8 cellular contexts compared by ENCODE assay signal in genomic region chr14:105700137-105700536, GRCh38.
DNase-seq lines count a peak whose midpoint lies in the region; ATAC-seq, FAIRE-seq and TF ChIP-seq lines count a peak whose summit lies in the region.
"Not testable (repeated sequence)": the region's sequence is repeated elsewhere in the genome, so short reads cannot be mapped to it uniquely, and the experiment has no call there.

No MANE protein-coding gene starts in this region.

- intact Hi-C loops in OCI-LY7 (cut with micrococcal nuclease; ENCODE audit: unreplicated experiment) (loop anchor here (5.0 kb wide), 1 partner anchor 117 kb away; no protein-coding TSS in a partner anchor), GM12878 (cut with micrococcal nuclease; ENCODE audit: unreplicated experiment) (loop anchor here (5.0 to 10.0 kb wide), 2 partner anchors 162 to 575 kb away; no protein-coding TSS in a partner anchor), posterior vena cava (cut with DNase I) (loop anchor here in 1 of 2 donors (2.0 kb wide), 1 partner anchor 117 kb away; no protein-coding TSS in a partner anchor), upper lobe of right lung (cut with DNase I) (loop anchor here (10.0 kb wide), 1 partner anchor 115 kb away; no protein-coding TSS in a partner anchor)
- intact Hi-C loops in activated CD4-positive, alpha-beta memory T cell treated with anti-CD3 and anti-CD28 coated beads for 36 hours (cut with micrococcal nuclease): not testable (repeated sequence)

- not testable (repeated sequence) for H3K36me3 Mint-ChIP-seq in activated CD4-positive, alpha-beta memory T cell treated with anti-CD3 and anti-CD28 coated beads for 36 hours

- H3K9ac ChIP-seq in GM12878 (ENCODE audit: control insufficient read depth, insufficient read depth, low read length): peak overlapping the region; percentile 64

- peak overlapping the region; percentile 97 for H3K27ac ChIP-seq in OCI-LY7 (ENCODE audit: low read depth, low read length, poor library complexity, severe bottlenecking)
- H3K27ac ChIP-seq in GM12878 (ENCODE audit: control insufficient read depth, insufficient read depth): peak overlapping the region; percentile 98
- H3K27ac ChIP-seq in upper lobe of right lung: not testable (repeated sequence)

- peaks cover 19% of the 10 kb centered on the region for H3K4me1 Mint-ChIP-seq in activated CD4-positive, alpha-beta memory T cell treated with anti-CD3 and anti-CD28 coated beads for 36 hours (ENCODE audit: low read depth)

- not testable (repeated sequence) for H2AFZ ChIP-seq in OCI-LY7 (ENCODE audit: low read length); GM12878 (ENCODE audit: control insufficient read depth, low read depth, low read length)

- not testable (repeated sequence) for TF ChIP-seq CTCF in GM06990 (IDR thresholded peaks at IDR 0.05; ENCODE audit: insufficient read depth, low read length, poor library complexity, severe bottlenecking); GM20000 (IDR thresholded peaks at IDR 0.05; ENCODE audit: extremely low read depth, missing control alignments); OCI-LY7 (conservative IDR thresholded peaks at IDR 0.05; ENCODE audit: low read length); GM12878 (IDR thresholded peaks at IDR 0.05 in 2 of 3, conservative IDR thresholded peaks at IDR 0.05 in 1 of 3; ENCODE audit: control insufficient read depth in 2 of 3, extremely low read depth in 1 of 3, insufficient read depth in 1 of 3, low read depth in 3 of 3, low read length in 3 of 3); upper lobe of right lung (IDR thresholded peaks at IDR 0.05)

- not testable (repeated sequence) for TF ChIP-seq POLR2A in GM12878 (IDR thresholded peaks at IDR 0.05; ENCODE audit: low read depth, low read length)

- not testable (repeated sequence) for H3K9me3 ChIP-seq in OCI-LY7 (ENCODE audit: low read length); GM12878 (replicated peaks; ENCODE audit: control insufficient read depth, insufficient read depth, low read length); upper lobe of right lung

- peak; percentile 54 for DNase-seq in GM06990 (ENCODE audit: extremely low read depth, insufficient read length)
- DNase-seq in GM20000 (ENCODE audit: low spot score): peak; percentile 21
- DNase-seq in OCI-LY7 (ENCODE audit: low spot score): peak; percentile 71
- not testable (repeated sequence) for DNase-seq in activated CD4-positive, alpha-beta memory T cell treated with anti-CD3 and anti-CD28 coated beads for 36 hours; GM12878 (ENCODE audit: low read depth, low spot score)
- DNase-seq in left lobe of liver (ENCODE audit: low spot score): peak; percentile 40
- DNase-seq in posterior vena cava (ENCODE audit: low spot score): peak; percentile 66
- DNase-seq in upper lobe of right lung: peak; percentile 30

- POLR2A ChIA-PET in OCI-LY7 (lab: Charles Lee) (interaction anchor here (0.5 to 0.6 kb wide), 2 partner anchors 113 to 120 kb away, joined by 3 to 4 read pairs; no protein-coding TSS in a partner anchor), GM12878 (lab: Charles Lee) (interaction anchor here (0.9 kb wide), 1 partner anchor 162 kb away, joined by 3 read pairs; no protein-coding TSS in a partner anchor)
- POLR2A ChIA-PET in activated CD4-positive, alpha-beta memory T cell treated with anti-CD3 and anti-CD28 coated beads for 36 hours (lab: Charles Lee): not testable (repeated sequence)

- 44% methylated on average over 13 of the region's 14 CpGs for WGBS in GM12878 (ENCODE audit: insufficient coverage, insufficient replicate concordance, low lambda C conversion rate, missing lambda C conversion rate)

- not testable (repeated sequence) for H3K36me3 ChIP-seq in GM06990 (ENCODE audit: control insufficient read depth, insufficient read depth, low read length); OCI-LY7 (ENCODE audit: insufficient read depth, low read length); GM12878 (ENCODE audit: control insufficient read depth in 2 of 2, insufficient read depth in 2 of 2, low read length in 1 of 2); upper lobe of right lung

- peak; percentile 3 for ATAC-seq in GM12878
- ATAC-seq in left lobe of liver, upper lobe of right lung: not testable (repeated sequence)

- H3K27me3 Mint-ChIP-seq in activated CD4-positive, alpha-beta memory T cell treated with anti-CD3 and anti-CD28 coated beads for 36 hours: not testable (repeated sequence)

- peak overlapping the region; percentile 72 for H3K4me2 ChIP-seq in OCI-LY7 (ENCODE audit: low read length)
- peak overlapping the region; percentile 80; the same call in 1 of the 2 replicates for H3K4me2 ChIP-seq in GM12878 (ENCODE audit: control insufficient read depth, insufficient read depth)

- not testable (repeated sequence) for H4K20me1 ChIP-seq in OCI-LY7 (ENCODE audit: insufficient read depth, low read length); GM12878 (ENCODE audit: control insufficient read depth, insufficient read depth)

- H3K4me3 ChIP-seq in GM06990 (replicated peaks; ENCODE audit: low read depth, low read length) (peak overlapping the region; percentile 38), OCI-LY7 (ENCODE audit: low read depth, low read length, poor library complexity, severe bottlenecking) (peak overlapping the region; percentile 52)
- H3K4me3 ChIP-seq in GM12878, upper lobe of right lung: not testable (repeated sequence)

- H3K9me3 Mint-ChIP-seq in activated CD4-positive, alpha-beta memory T cell treated with anti-CD3 and anti-CD28 coated beads for 36 hours: not testable (repeated sequence)

- H3K4me3 Mint-ChIP-seq in activated CD4-positive, alpha-beta memory T cell treated with anti-CD3 and anti-CD28 coated beads for 36 hours: not testable (repeated sequence)

- RAD21 ChIA-PET in GM12878 (lab: Charles Lee; ENCODE audit: unreplicated experiment): not testable (repeated sequence)

- not testable (repeated sequence) for TF ChIP-seq RAD21 in GM12878 (IDR thresholded peaks at IDR 0.05; ENCODE audit: insufficient read depth, low read depth, low read length)

- CTCF ChIA-PET in OCI-LY7 (lab: Charles Lee; ENCODE audit: unreplicated experiment): interaction anchor here (0.6 kb wide), 1 partner anchor 111 kb away, joined by 3 read pairs; no protein-coding TSS in a partner anchor
- CTCF ChIA-PET in activated CD4-positive, alpha-beta memory T cell treated with anti-CD3 and anti-CD28 coated beads for 36 hours (lab: Charles Lee); GM12878 (lab: Yijun Ruan, JAX): not testable (repeated sequence)

- TF ChIP-seq EP300 in GM12878 (IDR thresholded peaks at IDR 0.05; ENCODE audit: borderline replicate concordance in 1 of 2, control insufficient read depth in 1 of 2, low read depth in 2 of 2, low read length in 2 of 2): not testable (repeated sequence)

- in situ Hi-C loops in GM12878 (cut with MboI): loop anchor here (10.0 kb wide), 2 partner anchors 115 to 575 kb away; no protein-coding TSS in a partner anchor

- not testable (repeated sequence) for FAIRE-seq in GM12878 (lab: Jason Lieb, UNC)

- not testable (repeated sequence) for H3K27me3 ChIP-seq in GM06990 (replicated peaks; ENCODE audit: control insufficient read depth, insufficient read depth, low read length); GM12878 (replicated peaks in 1 of 2; ENCODE audit: control insufficient read depth in 2 of 2, insufficient read depth in 2 of 2, low read length in 1 of 2); upper lobe of right lung

- H3K4me1 ChIP-seq in OCI-LY7 (ENCODE audit: insufficient read depth, low read length, poor library complexity, severe bottlenecking): peaks cover 68% of the 10 kb centered on the region
- peaks cover 41% of the 10 kb centered on the region for H3K4me1 ChIP-seq in GM12878 (ENCODE audit: control insufficient read depth, insufficient read depth, low read length)
- H3K4me1 ChIP-seq in upper lobe of right lung: not testable (repeated sequence)

- peak overlapping the region; percentile 15 for H3K27ac Mint-ChIP-seq in activated CD4-positive, alpha-beta memory T cell treated with anti-CD3 and anti-CD28 coated beads for 36 hours

- H3K79me2 ChIP-seq in OCI-LY7 (ENCODE audit: insufficient read depth, low read depth, low read length) (peaks cover 13% of the 10 kb centered on the region; the same call in 1 of the 2 replicates), GM12878 (ENCODE audit: control insufficient read depth, insufficient read depth, low read length) (peaks cover 27% of the 10 kb centered on the region)

- H3K9me2 ChIP-seq in OCI-LY7 (ENCODE audit: insufficient read depth, low read length): not testable (repeated sequence)

- SMC1A ChIA-PET in GM12878 (lab: Charles Lee; ENCODE audit: uncharacterized antibody, unreplicated experiment): not testable (repeated sequence)

- BruUV-seq in OCI-LY7 (replicated peaks; lab: Mats Ljungman, UMichigan) (TSS peak; percentile 85), GM12878 (replicated peaks; lab: Mats Ljungman, UMichigan) (TSS peak; percentile 97)

TF ChIP-seq in GM12878, 131 proteins besides CTCF, POLR2A, EP300 and RAD21 (continues in another document):
- 0 out of 2 replicates have a peak, but pooled peaks have one; percentile 1 for TF ChIP-seq ZBTB11 (CRISPR knock-in tag; IDR thresholded peaks at IDR 0.05)
